Comparison of ENCODE assay signal across 12 cellular contexts in the genomic region with DNA sequence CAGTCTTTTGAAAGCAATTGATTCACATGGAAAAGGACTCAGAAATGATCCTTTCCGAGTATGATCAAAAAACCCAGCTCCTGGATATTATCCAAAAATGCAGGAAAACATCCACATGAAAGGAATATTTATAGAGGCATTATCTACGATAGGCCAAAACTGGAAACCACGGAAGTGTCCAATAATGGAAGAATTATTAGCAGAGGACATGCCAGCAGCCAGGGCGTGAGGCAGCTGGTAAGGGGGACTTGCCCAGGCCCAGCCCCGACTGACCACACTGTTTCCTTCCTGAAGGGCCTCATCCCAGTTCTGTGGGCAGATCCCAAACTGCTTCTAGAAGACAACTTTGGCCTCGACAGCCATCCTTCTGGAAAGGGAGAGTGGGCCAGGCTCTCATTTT. TPM values are rescaled to one million over a fixed set of nuclear protein-coding genes. Genes with fewer than 3 reads are reported as not detected.
DNase-seq lines count a peak whose midpoint lies in the region; ATAC-seq and TF ChIP-seq lines count a peak whose summit lies in the region.
"Had no signal": no experiment of that assay in that cellular context is flagged by ENCODE, and none has a peak within 500 bp of the region (broad histone marks: within the 10 kb centered on the region; RNA-seq: fewer than 3 reads in every experiment).

No MANE protein-coding gene starts in this region.

- H3K27me3 ChIP-seq in CD4-positive, CD25-positive, alpha-beta regulatory T cell (ENCODE audit: control insufficient read depth, insufficient read depth, low read length) = no peaks in the 10 kb centered on the region
- no peaks in the 10 kb centered on the region for H3K27me3 ChIP-seq in gastroesophageal sphincter

- TF ChIP-seq EP300 in gastroesophageal sphincter (IDR thresholded peaks at IDR 0.05) = no peak

- peaks cover 10% of the 10 kb centered on the region for H3K4me1 ChIP-seq in CD4-positive, CD25-positive, alpha-beta regulatory T cell (ENCODE audit: control insufficient read depth, insufficient read depth, low read length, poor library complexity, severe bottlenecking)
- peaks cover 18 to 100% (median 61%) of the 10 kb centered on the region in 3 donors for H3K4me1 ChIP-seq in gastroesophageal sphincter

- H3K27ac Mint-ChIP-seq in CD4-positive, CD25-positive, alpha-beta regulatory T cell = peak overlapping the region in 2 of 3 donors; percentile 0 to 50
- H3K27ac Mint-ChIP-seq: activated CD4-positive, alpha-beta T cell treated with anti-CD3 and anti-CD28 coated beads, Interleukin-2, amount 10 ng/mL, durations not matched to agents 24 days and 14 days had no signal

- peaks cover 17% of the 10 kb centered on the region for H3K36me3 Mint-ChIP-seq in CD4-positive, CD25-positive, alpha-beta regulatory T cell

- no peak overlapping the region for H3K4me3 Mint-ChIP-seq in CD4-positive, CD25-positive, alpha-beta regulatory T cell
- H3K4me3 Mint-ChIP-seq: activated CD4-positive, alpha-beta T cell treated with anti-CD3 and anti-CD28 coated beads, Interleukin-2, amount 10 ng/mL, durations not matched to agents 24 days and 14 days had no signal

- WGBS in gastroesophageal sphincter (ENCODE audit: low coverage in 1 of 2), 2 donors = 6 to 14% methylated on average over 2 to 5 of the region's 6 CpGs

- TF ChIP-seq POLR2A in gastroesophageal sphincter (IDR thresholded peaks at IDR 0.05) = no peak

- H3K4me3 ChIP-seq in CD4-positive, CD25-positive, alpha-beta regulatory T cell (ENCODE audit: low read depth, low read length) = no peak overlapping the region
- no peak overlapping the region for H3K4me3 ChIP-seq in gastroesophageal sphincter
- H3K4me3 ChIP-seq: SK-N-MC had no signal

- TF ChIP-seq CTCF in gastroesophageal sphincter (IDR thresholded peaks at IDR 0.05) = no peak

- H3K9me3 Mint-ChIP-seq in CD4-positive, CD25-positive, alpha-beta regulatory T cell = no peaks in the 10 kb centered on the region
- H3K9me3 Mint-ChIP-seq: activated CD4-positive, alpha-beta T cell treated with anti-CD3 and anti-CD28 coated beads, Interleukin-2, amount 10 ng/mL, durations not matched to agents 24 days and 14 days had no signal

- intact Hi-C loops in posterior vena cava (cut with DNase I) = no loop called here

- no peak for ATAC-seq in CD4-positive, CD25-positive, alpha-beta regulatory T cell (ENCODE audit: low read depth in 2 of 2)
- ATAC-seq in gastroesophageal sphincter = no peak

- no peak for DNase-seq in CD4-positive, CD25-positive, alpha-beta regulatory T cell
- DNase-seq in UCSD-AML1 (lab: John Stamatoyannopoulos, UW; ENCODE audit: unreplicated experiment) (peak; percentile 56), posterior vena cava (ENCODE audit: low spot score) (peak; percentile 79), DMS114 treated with DMSO at 0.1 percent for 48 hours (lab: John Stamatoyannopoulos, UW; ENCODE audit: unreplicated experiment) (no peak), NCI-H2107 (lab: John Stamatoyannopoulos, UW) (no peak)
- DNase-seq in stimulated activated naive CD4-positive, alpha-beta T cell treated with Interleukin-2 at 50 U/mL for 16 hours (lab: John Stamatoyannopoulos, UW) = no peak
- no peak for DNase-seq in NK-92 treated with Interleukin-12 subunit alpha and Interleukin-12 subunit beta, amount 100 ng/mL, for 24 hours (lab: John Stamatoyannopoulos, UW)
- DNase-seq: activated CD4-positive, alpha-beta T cell treated with anti-CD3 and anti-CD28 coated beads, Interleukin-2, amount 10 ng/mL, durations not matched to agents 24 days and 14 days; activated effector memory CD4-positive, alpha-beta T cell treated with Interleukin-2 at 50 U/mL for 16 hours; NCI-H446 had no signal

- no peaks in the 10 kb centered on the region for H3K9me3 ChIP-seq in CD4-positive, CD25-positive, alpha-beta regulatory T cell (ENCODE audit: control insufficient read depth in 2 of 2, low read length in 2 of 2)
- no peaks in the 10 kb centered on the region for H3K9me3 ChIP-seq in gastroesophageal sphincter

- H3K36me3 ChIP-seq in CD4-positive, CD25-positive, alpha-beta regulatory T cell (ENCODE audit: control insufficient read depth, insufficient read depth, low read length) = no peaks in the 10 kb centered on the region
- H3K36me3 ChIP-seq in gastroesophageal sphincter = no peaks in the 10 kb centered on the region

- no peak overlapping the region for H3K27ac ChIP-seq in CD4-positive, CD25-positive, alpha-beta regulatory T cell (ENCODE audit: insufficient read depth, low read length, poor library complexity, severe bottlenecking)
- peak overlapping the region; percentile 41 to 99 (median 89) for H3K27ac ChIP-seq in gastroesophageal sphincter
- H3K27ac ChIP-seq: SK-N-MC had no signal

- H3K4me1 Mint-ChIP-seq in CD4-positive, CD25-positive, alpha-beta regulatory T cell = peaks cover 4 to 88% (median 32%) of the 10 kb centered on the region in 4 donors

- no peaks in the 10 kb centered on the region for H3K27me3 Mint-ChIP-seq in CD4-positive, CD25-positive, alpha-beta regulatory T cell
- H3K27me3 Mint-ChIP-seq: activated CD4-positive, alpha-beta T cell treated with anti-CD3 and anti-CD28 coated beads, Interleukin-2, amount 10 ng/mL, durations not matched to agents 24 days and 14 days had no signal

RNA-seq across cellular contexts. Expression of gene ACTN1, which starts 20.5 kb away (rescaled TPM):
- 47.5 TPM for total RNA-seq in CD4-positive, CD25-positive, alpha-beta regulatory T cell
- 10 to 100 TPM; 28.3 to 78.8 (median 51.8) TPM for polyA plus RNA-seq in CD4-positive, CD25-positive, alpha-beta regulatory T cell
- total RNA-seq in gastroesophageal sphincter = 1,000 to 10,000 TPM in 2 of 4 donors, 100 to 1,000 TPM in 2; 776 to 1,910 (median 969) TPM
- total RNA-seq in posterior vena cava = 100 to 1,000 TPM; 665 to 826 TPM

Comparison
In these comparisons a context has a peak if more than half of its experiments do, and no peak if none do; other contexts are left out.
1. DNase-seq: peak in UCSD-AML1 (single experiment) and posterior vena cava (single experiment); none in CD4-positive, CD25-positive, alpha-beta regulatory T cell (0 of 3), stimulated activated naive CD4-positive, alpha-beta T cell treated with Interleukin-2 at 50 U/mL for 16 hours (single experiment), DMS114 treated with DMSO at 0.1 percent for 48 hours (single experiment), NCI-H2107 (single experiment) and NK-92 treated with Interleukin-12 subunit alpha and Interleukin-12 subunit beta, amount 100 ng/mL, for 24 hours (single experiment).
2. RNA of gene ACTN1, which starts 20.5 kb away (total RNA-seq): 776 to 1,910 TPM in gastroesophageal sphincter and 665 to 826 TPM in posterior vena cava; 47.5 TPM in CD4-positive, CD25-positive, alpha-beta regulatory T cell (single experiment); every median in the first group is over 10 times any median in the second.